In the genomic region with DNA sequence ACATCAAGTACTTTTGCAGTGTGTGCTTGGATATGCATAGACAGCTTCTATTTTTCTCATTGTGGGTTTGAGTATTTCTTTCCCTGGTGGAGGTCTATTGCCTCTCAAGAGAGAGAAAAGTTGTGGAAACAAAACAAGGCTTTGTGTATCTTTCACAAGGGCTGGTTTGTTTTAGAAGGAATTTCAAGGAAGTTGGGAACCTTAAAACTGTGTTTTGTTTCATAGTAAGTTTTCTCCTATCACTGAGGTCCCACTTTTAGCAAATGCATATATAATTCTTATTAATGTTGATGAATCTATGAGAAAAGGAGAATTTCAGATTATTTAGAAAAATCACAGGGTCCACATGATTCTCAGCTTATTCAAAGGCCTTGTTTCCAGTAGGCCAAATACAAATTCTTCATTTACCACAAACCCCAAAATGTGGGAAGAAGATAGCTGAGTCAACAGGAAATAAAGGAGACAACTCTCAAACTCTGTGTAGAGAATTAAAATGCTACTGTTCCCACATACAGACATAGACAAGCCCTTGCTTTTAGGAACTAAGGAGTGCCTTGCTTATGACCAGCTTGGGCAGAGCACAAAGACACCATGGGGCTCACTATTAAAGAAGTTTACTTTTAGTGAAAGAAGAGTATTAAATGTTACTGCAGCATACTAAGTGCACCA, we compare ENCODE assay signal across 1 cellular context.
TF ChIP-seq lines count a peak whose summit lies in the region.

No MANE protein-coding gene starts in this region.

TF ChIP-seq in K562, 482 proteins besides CTCF, POLR2A, EP300 and RAD21 (continued from another document):
- TF ChIP-seq TCF7 (IDR thresholded peaks at IDR 0.05; ENCODE audit: borderline replicate concordance) (no peak), ZZZ3 (IDR thresholded peaks at IDR 0.05) (no peak), NRF1 (conservative IDR thresholded peaks at IDR 0.05 in 1 of 2, IDR thresholded peaks at IDR 0.05 in 1 of 2) (no peak), ZNF133 (CRISPR knock-in tag; IDR thresholded peaks at IDR 0.05) (no peak), EGR1 (conservative IDR thresholded peaks at IDR 0.05) (no peak), THAP7 (CRISPR knock-in tag; IDR thresholded peaks at IDR 0.05) (no peak), CSDE1 (IDR thresholded peaks at IDR 0.05) (no peak), GATAD2A (IDR thresholded peaks at IDR 0.05) (no peak), JUN (IDR thresholded peaks at IDR 0.05; ENCODE audit: borderline replicate concordance, low read depth, low read length) (no peak), JUN (CRISPR knock-in tag; IDR thresholded peaks at IDR 0.05; ENCODE audit: borderline replicate concordance) (no peak), SIN3B (IDR thresholded peaks at IDR 0.05; ENCODE audit: low read depth) (no peak), NCOA1 (IDR thresholded peaks at IDR 0.05; ENCODE audit: low read depth) (no peak), ZNF324 (CRISPR knock-in tag; IDR thresholded peaks at IDR 0.05) (no peak), TAF7 (tag; IDR thresholded peaks at IDR 0.05) (no peak), ELF4 (CRISPR knock-in tag; IDR thresholded peaks at IDR 0.05) (no peak), DACH1 (IDR thresholded peaks at IDR 0.05; ENCODE audit: partially characterized antibody) (no peak), ZNF143 (CRISPR knock-in tag; IDR thresholded peaks at IDR 0.05) (no peak), ZNF436 (CRISPR knock-in tag; IDR thresholded peaks at IDR 0.05) (no peak)
- TF ChIP-seq, protein P1, sequence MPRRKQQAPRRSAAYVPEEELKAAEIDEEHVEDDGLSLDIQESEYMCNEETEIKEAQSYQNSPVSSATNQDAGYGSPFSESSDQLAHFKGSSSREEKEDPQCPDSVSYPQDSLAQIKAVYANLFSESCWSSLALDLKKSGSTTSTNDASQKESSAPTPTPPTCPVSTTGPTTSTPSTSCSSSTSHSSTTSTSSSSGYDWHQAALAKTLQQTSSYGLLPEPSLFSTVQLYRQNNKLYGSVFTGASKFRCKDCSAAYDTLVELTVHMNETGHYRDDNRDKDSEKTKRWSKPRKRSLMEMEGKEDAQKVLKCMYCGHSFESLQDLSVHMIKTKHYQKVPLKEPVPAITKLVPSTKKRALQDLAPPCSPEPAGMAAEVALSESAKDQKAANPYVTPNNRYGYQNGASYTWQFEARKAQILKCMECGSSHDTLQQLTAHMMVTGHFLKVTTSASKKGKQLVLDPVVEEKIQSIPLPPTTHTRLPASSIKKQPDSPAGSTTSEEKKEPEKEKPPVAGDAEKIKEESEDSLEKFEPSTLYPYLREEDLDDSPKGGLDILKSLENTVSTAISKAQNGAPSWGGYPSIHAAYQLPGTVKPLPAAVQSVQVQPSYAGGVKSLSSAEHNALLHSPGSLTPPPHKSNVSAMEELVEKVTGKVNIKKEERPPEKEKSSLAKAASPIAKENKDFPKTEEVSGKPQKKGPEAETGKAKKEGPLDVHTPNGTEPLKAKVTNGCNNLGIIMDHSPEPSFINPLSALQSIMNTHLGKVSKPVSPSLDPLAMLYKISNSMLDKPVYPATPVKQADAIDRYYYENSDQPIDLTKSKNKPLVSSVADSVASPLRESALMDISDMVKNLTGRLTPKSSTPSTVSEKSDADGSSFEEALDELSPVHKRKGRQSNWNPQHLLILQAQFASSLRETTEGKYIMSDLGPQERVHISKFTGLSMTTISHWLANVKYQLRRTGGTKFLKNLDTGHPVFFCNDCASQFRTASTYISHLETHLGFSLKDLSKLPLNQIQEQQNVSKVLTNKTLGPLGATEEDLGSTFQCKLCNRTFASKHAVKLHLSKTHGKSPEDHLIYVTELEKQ (CRISPR knock-in tag; IDR thresholded peaks at IDR 0.05) = no peak
